Comparison of ENCODE assay signal across 1 cellular context in the genomic region with DNA sequence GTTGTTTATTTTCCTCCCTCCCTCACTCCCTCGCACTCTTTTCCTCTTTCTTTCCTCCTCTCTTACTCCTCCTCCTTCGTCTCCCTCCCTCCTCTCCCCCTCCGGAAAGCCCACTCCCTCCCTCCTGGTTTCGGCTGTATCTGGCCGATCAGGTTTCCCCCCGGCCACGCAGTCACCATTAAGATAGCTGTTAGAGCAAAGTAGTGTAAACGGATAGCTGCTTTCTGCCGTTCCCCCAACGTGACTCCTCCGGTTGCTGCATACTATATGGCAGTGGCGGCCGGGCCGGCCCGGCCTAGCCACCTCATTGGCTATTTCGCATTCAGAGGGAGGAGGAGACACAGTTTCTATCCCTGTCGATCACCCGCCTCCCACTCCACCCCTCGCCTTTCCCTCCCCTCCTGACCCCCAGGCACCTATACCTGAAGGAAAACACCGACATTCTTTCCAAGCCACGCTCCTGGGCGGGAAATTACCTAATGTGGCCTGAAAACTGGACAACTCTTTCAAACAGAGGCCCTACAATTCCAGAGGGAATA.
TF ChIP-seq lines count a peak whose summit lies in the region.

A gene (minus strand): TSS at position 272 of the 539 bp plus-strand sequence. CDS start 277 bp downstream, outside the sequence.

TF ChIP-seq in HepG2, 621 proteins besides CTCF, POLR2A, EP300 and RAD21 (continued from another document and continues in another):
- no peak for TF ChIP-seq ZBTB21 (CRISPR knock-in tag; IDR thresholded peaks at IDR 0.05)
- TF ChIP-seq ZEB1 (IDR thresholded peaks at IDR 0.05; ENCODE audit: insufficient replicate concordance, low read depth): peak; percentile 80
- TF ChIP-seq, protein P1, sequence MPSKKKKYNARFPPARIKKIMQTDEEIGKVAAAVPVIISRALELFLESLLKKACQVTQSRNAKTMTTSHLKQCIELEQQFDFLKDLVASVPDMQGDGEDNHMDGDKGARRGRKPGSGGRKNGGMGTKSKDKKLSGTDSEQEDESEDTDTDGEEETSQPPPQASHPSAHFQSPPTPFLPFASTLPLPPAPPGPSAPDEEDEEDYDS (CRISPR knock-in tag; IDR thresholded peaks at IDR 0.05): peak; percentile 95
- TF ChIP-seq MEF2D (CRISPR knock-in tag; IDR thresholded peaks at IDR 0.05): peak; percentile 22; the same call in 1 of the 2 replicates
- TF ChIP-seq RNF2 (conservative IDR thresholded peaks at IDR 0.05; ENCODE audit: low read depth): no peak
- TF ChIP-seq, protein P2, sequence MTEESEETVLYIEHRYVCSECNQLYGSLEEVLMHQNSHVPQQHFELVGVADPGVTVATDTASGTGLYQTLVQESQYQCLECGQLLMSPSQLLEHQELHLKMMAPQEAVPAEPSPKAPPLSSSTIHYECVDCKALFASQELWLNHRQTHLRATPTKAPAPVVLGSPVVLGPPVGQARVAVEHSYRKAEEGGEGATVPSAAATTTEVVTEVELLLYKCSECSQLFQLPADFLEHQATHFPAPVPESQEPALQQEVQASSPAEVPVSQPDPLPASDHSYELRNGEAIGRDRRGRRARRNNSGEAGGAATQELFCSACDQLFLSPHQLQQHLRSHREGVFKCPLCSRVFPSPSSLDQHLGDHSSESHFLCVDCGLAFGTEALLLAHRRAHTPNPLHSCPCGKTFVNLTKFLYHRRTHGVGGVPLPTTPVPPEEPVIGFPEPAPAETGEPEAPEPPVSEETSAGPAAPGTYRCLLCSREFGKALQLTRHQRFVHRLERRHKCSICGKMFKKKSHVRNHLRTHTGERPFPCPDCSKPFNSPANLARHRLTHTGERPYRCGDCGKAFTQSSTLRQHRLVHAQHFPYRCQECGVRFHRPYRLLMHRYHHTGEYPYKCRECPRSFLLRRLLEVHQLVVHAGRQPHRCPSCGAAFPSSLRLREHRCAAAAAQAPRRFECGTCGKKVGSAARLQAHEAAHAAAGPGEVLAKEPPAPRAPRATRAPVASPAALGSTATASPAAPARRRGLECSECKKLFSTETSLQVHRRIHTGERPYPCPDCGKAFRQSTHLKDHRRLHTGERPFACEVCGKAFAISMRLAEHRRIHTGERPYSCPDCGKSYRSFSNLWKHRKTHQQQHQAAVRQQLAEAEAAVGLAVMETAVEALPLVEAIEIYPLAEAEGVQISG (CRISPR knock-in tag; IDR thresholded peaks at IDR 0.05): no peak; the same call in 1 of the 2 replicates
- TF ChIP-seq, protein P3, sequence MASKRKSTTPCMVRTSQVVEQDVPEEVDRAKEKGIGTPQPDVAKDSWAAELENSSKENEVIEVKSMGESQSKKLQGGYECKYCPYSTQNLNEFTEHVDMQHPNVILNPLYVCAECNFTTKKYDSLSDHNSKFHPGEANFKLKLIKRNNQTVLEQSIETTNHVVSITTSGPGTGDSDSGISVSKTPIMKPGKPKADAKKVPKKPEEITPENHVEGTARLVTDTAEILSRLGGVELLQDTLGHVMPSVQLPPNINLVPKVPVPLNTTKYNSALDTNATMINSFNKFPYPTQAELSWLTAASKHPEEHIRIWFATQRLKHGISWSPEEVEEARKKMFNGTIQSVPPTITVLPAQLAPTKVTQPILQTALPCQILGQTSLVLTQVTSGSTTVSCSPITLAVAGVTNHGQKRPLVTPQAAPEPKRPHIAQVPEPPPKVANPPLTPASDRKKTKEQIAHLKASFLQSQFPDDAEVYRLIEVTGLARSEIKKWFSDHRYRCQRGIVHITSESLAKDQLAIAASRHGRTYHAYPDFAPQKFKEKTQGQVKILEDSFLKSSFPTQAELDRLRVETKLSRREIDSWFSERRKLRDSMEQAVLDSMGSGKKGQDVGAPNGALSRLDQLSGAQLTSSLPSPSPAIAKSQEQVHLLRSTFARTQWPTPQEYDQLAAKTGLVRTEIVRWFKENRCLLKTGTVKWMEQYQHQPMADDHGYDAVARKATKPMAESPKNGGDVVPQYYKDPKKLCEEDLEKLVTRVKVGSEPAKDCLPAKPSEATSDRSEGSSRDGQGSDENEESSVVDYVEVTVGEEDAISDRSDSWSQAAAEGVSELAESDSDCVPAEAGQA (IDR thresholded peaks at IDR 0.05; ENCODE audit: low read depth): no peak
- TF ChIP-seq, protein P3 (CRISPR knock-in tag; IDR thresholded peaks at IDR 0.05; ENCODE audit: borderline replicate concordance): no peak
- no peak for TF ChIP-seq IKZF4 (CRISPR knock-in tag; IDR thresholded peaks at IDR 0.05; ENCODE audit: borderline replicate concordance, low read depth, not compliant biosample characterization)
- 0 out of 2 replicates have a peak, but pooled peaks have one; percentile 39 for TF ChIP-seq RXRB (CRISPR knock-in tag; IDR thresholded peaks at IDR 0.05; ENCODE audit: borderline replicate concordance)
- no peak for TF ChIP-seq SOX13 (IDR thresholded peaks at IDR 0.05)
- TF ChIP-seq SOX13 (CRISPR knock-in tag; conservative IDR thresholded peaks at IDR 0.05 in 1 of 2, IDR thresholded peaks at IDR 0.05 in 1 of 2): 0 out of 4 replicates have a peak, but pooled peaks of 1 of the 2 experiments have one; percentile 5
- no peak for TF ChIP-seq ZNF350 (CRISPR knock-in tag; IDR thresholded peaks at IDR 0.05; ENCODE audit: borderline replicate concordance, low read depth)
- TF ChIP-seq PCBP1 (IDR thresholded peaks at IDR 0.05; ENCODE audit: borderline replicate concordance, low read depth, low read length): 0 out of 2 replicates have a peak, but pooled peaks have one; percentile 27
- TF ChIP-seq SAP130 (CRISPR knock-in tag; IDR thresholded peaks at IDR 0.05; ENCODE audit: low read depth): peak; percentile 90
- TF ChIP-seq HES4 (CRISPR knock-in tag; IDR thresholded peaks at IDR 0.05; ENCODE audit: borderline replicate concordance): 0 out of 2 replicates have a peak, but pooled peaks have one; percentile 57
- TF ChIP-seq HNRNPLL (IDR thresholded peaks at IDR 0.05; ENCODE audit: low read depth, low read length, poor library complexity, severe bottlenecking): peak; percentile 46
- TF ChIP-seq XRCC5 (optimal IDR thresholded peaks at IDR 0.05; ENCODE audit: low read length): peak; percentile 22
- TF ChIP-seq XBP1 (CRISPR knock-in tag; IDR thresholded peaks at IDR 0.05): no peak
- TF ChIP-seq NR2C2 (CRISPR knock-in tag; IDR thresholded peaks at IDR 0.05; ENCODE audit: borderline replicate concordance): no peak; the same call in 1 of the 2 replicates
- TF ChIP-seq, protein P4, sequence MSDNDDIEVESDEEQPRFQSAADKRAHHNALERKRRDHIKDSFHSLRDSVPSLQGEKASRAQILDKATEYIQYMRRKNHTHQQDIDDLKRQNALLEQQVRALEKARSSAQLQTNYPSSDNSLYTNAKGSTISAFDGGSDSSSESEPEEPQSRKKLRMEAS (IDR thresholded peaks at IDR 0.05): peak; percentile 66; the same call in 1 of the 2 replicates
- TF ChIP-seq MXI1 (IDR thresholded peaks at IDR 0.05; ENCODE audit: borderline replicate concordance, low read depth, low read length): peak; percentile 53; the same call in 1 of the 3 replicates
- TF ChIP-seq, protein P5, sequence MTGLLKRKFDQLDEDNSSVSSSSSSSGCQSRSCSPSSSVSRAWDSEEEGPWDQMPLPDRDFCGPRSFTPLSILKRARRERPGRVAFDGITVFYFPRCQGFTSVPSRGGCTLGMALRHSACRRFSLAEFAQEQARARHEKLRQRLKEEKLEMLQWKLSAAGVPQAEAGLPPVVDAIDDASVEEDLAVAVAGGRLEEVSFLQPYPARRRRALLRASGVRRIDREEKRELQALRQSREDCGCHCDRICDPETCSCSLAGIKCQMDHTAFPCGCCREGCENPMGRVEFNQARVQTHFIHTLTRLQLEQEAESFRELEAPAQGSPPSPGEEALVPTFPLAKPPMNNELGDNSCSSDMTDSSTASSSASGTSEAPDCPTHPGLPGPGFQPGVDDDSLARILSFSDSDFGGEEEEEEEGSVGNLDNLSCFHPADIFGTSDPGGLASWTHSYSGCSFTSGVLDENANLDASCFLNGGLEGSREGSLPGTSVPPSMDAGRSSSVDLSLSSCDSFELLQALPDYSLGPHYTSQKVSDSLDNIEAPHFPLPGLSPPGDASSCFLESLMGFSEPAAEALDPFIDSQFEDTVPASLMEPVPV (CRISPR knock-in tag; IDR thresholded peaks at IDR 0.05): 0 out of 2 replicates have a peak, but pooled peaks have one; percentile 10
- TF ChIP-seq EED (CRISPR knock-in tag; IDR thresholded peaks at IDR 0.05): no peak
- 0 out of 2 replicates have a peak, but pooled peaks have one; percentile 18 for TF ChIP-seq BCL6 (CRISPR knock-in tag; IDR thresholded peaks at IDR 0.05)
- no peak for TF ChIP-seq HNRNPH1 (optimal IDR thresholded peaks at IDR 0.05; ENCODE audit: low read depth, low read length)
- TF ChIP-seq, protein P6, sequence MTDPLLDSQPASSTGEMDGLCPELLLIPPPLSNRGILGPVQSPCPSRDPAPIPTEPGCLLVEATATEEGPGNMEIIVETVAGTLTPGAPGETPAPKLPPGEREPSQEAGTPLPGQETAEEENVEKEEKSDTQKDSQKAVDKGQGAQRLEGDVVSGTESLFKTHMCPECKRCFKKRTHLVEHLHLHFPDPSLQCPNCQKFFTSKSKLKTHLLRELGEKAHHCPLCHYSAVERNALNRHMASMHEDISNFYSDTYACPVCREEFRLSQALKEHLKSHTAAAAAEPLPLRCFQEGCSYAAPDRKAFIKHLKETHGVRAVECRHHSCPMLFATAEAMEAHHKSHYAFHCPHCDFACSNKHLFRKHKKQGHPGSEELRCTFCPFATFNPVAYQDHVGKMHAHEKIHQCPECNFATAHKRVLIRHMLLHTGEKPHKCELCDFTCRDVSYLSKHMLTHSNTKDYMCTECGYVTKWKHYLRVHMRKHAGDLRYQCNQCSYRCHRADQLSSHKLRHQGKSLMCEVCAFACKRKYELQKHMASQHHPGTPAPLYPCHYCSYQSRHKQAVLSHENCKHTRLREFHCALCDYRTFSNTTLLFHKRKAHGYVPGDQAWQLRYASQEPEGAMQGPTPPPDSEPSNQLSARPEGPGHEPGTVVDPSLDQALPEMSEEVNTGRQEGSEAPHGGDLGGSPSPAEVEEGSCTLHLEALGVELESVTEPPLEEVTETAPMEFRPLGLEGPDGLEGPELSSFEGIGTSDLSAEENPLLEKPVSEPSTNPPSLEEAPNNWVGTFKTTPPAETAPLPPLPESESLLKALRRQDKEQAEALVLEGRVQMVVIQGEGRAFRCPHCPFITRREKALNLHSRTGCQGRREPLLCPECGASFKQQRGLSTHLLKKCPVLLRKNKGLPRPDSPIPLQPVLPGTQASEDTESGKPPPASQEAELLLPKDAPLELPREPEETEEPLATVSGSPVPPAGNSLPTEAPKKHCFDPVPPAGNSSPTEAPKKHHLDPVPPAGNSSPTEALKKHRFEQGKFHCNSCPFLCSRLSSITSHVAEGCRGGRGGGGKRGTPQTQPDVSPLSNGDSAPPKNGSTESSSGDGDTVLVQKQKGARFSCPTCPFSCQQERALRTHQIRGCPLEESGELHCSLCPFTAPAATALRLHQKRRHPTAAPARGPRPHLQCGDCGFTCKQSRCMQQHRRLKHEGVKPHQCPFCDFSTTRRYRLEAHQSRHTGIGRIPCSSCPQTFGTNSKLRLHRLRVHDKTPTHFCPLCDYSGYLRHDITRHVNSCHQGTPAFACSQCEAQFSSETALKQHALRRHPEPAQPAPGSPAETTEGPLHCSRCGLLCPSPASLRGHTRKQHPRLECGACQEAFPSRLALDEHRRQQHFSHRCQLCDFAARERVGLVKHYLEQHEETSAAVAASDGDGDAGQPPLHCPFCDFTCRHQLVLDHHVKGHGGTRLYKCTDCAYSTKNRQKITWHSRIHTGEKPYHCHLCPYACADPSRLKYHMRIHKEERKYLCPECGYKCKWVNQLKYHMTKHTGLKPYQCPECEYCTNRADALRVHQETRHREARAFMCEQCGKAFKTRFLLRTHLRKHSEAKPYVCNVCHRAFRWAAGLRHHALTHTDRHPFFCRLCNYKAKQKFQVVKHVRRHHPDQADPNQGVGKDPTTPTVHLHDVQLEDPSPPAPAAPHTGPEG (CRISPR knock-in tag; IDR thresholded peaks at IDR 0.05): no peak
- TF ChIP-seq MEIS2 (CRISPR knock-in tag; IDR thresholded peaks at IDR 0.05): no peak
- 0 out of 2 replicates have a peak, but pooled peaks have one; percentile 21 for TF ChIP-seq IRF2 (CRISPR knock-in tag; IDR thresholded peaks at IDR 0.05)
- TF ChIP-seq ZNF607 (CRISPR knock-in tag; IDR thresholded peaks at IDR 0.05; ENCODE audit: borderline replicate concordance): peak; percentile 44; the same call in 1 of the 2 replicates
- TF ChIP-seq ZFX (CRISPR knock-in tag; IDR thresholded peaks at IDR 0.05; ENCODE audit: low read depth): peak; percentile 55
- peak; percentile 56; the same call in 1 of the 2 replicates for TF ChIP-seq CCDC6 (CRISPR knock-in tag; IDR thresholded peaks at IDR 0.05)
